Comparison of ENCODE assay signal across 8 cellular contexts in genomic region chr14:102138935-102139247, GRCh38. TPM values are rescaled to one million over a fixed set of nuclear protein-coding genes. Genes with fewer than 3 reads are reported as not detected.
DNase-seq lines count a peak whose midpoint lies in the region; FAIRE-seq and TF ChIP-seq lines count a peak whose summit lies in the region.

No MANE protein-coding gene starts in this region.

- no peaks in the 10 kb centered on the region for H3K9me3 ChIP-seq in OCI-LY7 (ENCODE audit: low read length)
- no peaks in the 10 kb centered on the region for H3K9me3 ChIP-seq in endothelial cell of umbilical vein (replicated peaks; ENCODE audit: control insufficient read depth, insufficient read depth, low read length)
- H3K9me3 ChIP-seq in neural cell (ENCODE audit: low read length), result no peaks in the 10 kb centered on the region

- no peak for TF ChIP-seq CTCF in OCI-LY7 (conservative IDR thresholded peaks at IDR 0.05; ENCODE audit: low read length)
- TF ChIP-seq CTCF in endothelial cell of umbilical vein (IDR thresholded peaks at IDR 0.05; ENCODE audit: extremely low read depth in 1 of 2, insufficient read depth in 1 of 2, low read depth in 1 of 2, low read length in 2 of 2), result no peak
- no peak for TF ChIP-seq CTCF in neural cell (IDR thresholded peaks at IDR 0.05; ENCODE audit: poor library complexity, severe bottlenecking)

- TF ChIP-seq RAD21 in neural cell (conservative IDR thresholded peaks at IDR 0.05), result no peak

- H4K20me1 ChIP-seq in OCI-LY7 (ENCODE audit: insufficient read depth, low read length) (no peaks in the 10 kb centered on the region), endothelial cell of umbilical vein (replicated peaks; ENCODE audit: control insufficient read depth, extremely low read depth, insufficient read depth, low read length) (no peaks in the 10 kb centered on the region), neural cell (ENCODE audit: insufficient read depth) (no peaks in the 10 kb centered on the region)

- no peak for TF ChIP-seq POLR2A in endothelial cell of umbilical vein (IDR thresholded peaks at IDR 0.05; ENCODE audit: low read depth, low read length)

- H3K9me1 ChIP-seq in endothelial cell of umbilical vein (replicated peaks; ENCODE audit: control insufficient read depth, extremely low read depth, insufficient read depth, low read length), result no peaks in the 10 kb centered on the region

- no TSS peak for BruUV-seq in OCI-LY7 (replicated peaks; lab: Mats Ljungman, UMichigan)
- no TSS peak for BruUV-seq in endothelial cell of umbilical vein (replicated peaks; lab: Mats Ljungman, UMichigan)

- CTCF ChIA-PET in OCI-LY7 (lab: Charles Lee; ENCODE audit: unreplicated experiment) (no interaction called here), endothelial cell of umbilical vein (lab: Charles Lee) (interaction anchor here (1.4 kb wide), 1 partner anchor 175 kb away, joined by 6 read pairs; no protein-coding TSS in a partner anchor)

- peaks cover 49% of the 10 kb centered on the region for H3K79me2 ChIP-seq in OCI-LY7 (ENCODE audit: insufficient read depth, low read depth, low read length)
- peaks cover 31% of the 10 kb centered on the region for H3K79me2 ChIP-seq in endothelial cell of umbilical vein (ENCODE audit: control insufficient read depth, insufficient read depth, low read length)
- H3K79me2 ChIP-seq in neural cell (replicated peaks; ENCODE audit: insufficient read depth, low read length), result peaks cover 30% of the 10 kb centered on the region

- H3K36me3 ChIP-seq in OCI-LY7 (ENCODE audit: insufficient read depth, low read length), result peaks cover 12% of the 10 kb centered on the region
- H3K36me3 ChIP-seq in endothelial cell of umbilical vein (ENCODE audit: control insufficient read depth in 2 of 2, extremely low read depth in 1 of 2, insufficient read depth in 2 of 2, low read length in 2 of 2), result no peaks in the 10 kb centered on the region
- no peaks in the 10 kb centered on the region for H3K36me3 ChIP-seq in neural cell (ENCODE audit: insufficient read depth, low read length)

- H3K9ac ChIP-seq in endothelial cell of umbilical vein (replicated peaks; ENCODE audit: extremely low read depth, insufficient read depth, low read length) (peak overlapping the region; percentile 38), neural cell (ENCODE audit: low read length) (peak overlapping the region; percentile 53)

- H3K27me3 ChIP-seq in endothelial cell of umbilical vein (ENCODE audit: control insufficient read depth in 2 of 2, insufficient read depth in 2 of 2, low read length in 2 of 2), result no peaks in the 10 kb centered on the region
- peaks cover 6% of the 10 kb centered on the region for H3K27me3 ChIP-seq in neural cell (ENCODE audit: insufficient read depth, low read depth, low read length)

- H3K27ac ChIP-seq in OCI-LY7 (ENCODE audit: low read depth, low read length, poor library complexity, severe bottlenecking) (peak overlapping the region; percentile 56), endothelial cell of umbilical vein (ENCODE audit: insufficient read depth, low read depth, low read length) (no peak overlapping the region), neural cell (ENCODE audit: low read length) (no peak overlapping the region)

- peak overlapping the region; percentile 93 for H3K4me3 ChIP-seq in OCI-LY7 (ENCODE audit: low read depth, low read length, poor library complexity, severe bottlenecking)
- H3K4me3 ChIP-seq in endothelial cell of umbilical vein (replicated peaks in 1 of 3; ENCODE audit: insufficient read depth in 1 of 3, low read depth in 1 of 3, low read length in 3 of 3), result peak overlapping the region; percentile 40 to 79 (median 72)
- H3K4me3 ChIP-seq in neural cell (ENCODE audit: low read length), result peak overlapping the region; percentile 85

- FAIRE-seq in endothelial cell of umbilical vein (lab: Jason Lieb, UNC), result no peak

- intact Hi-C loops in OCI-LY7 (cut with micrococcal nuclease; ENCODE audit: unreplicated experiment), result loop anchor here (1.0 to 5.0 kb wide), 3 partner anchors 51 to 1488 kb away; partner anchors contain the start of gene KLC1
- intact Hi-C loops in endothelial cell of umbilical vein (cut with micrococcal nuclease), result loop anchor here (1.0 to 2.0 kb wide), 4 partner anchors 52 to 176 kb away; partner anchors contain the start of genes DYNC1H1, HSP90AA1 and MOK

- POLR2A ChIA-PET in OCI-LY7 (lab: Charles Lee) (interaction anchor here (0.8 kb wide), 1 partner anchor 166 kb away, joined by 6 read pairs; no protein-coding TSS in a partner anchor), endothelial cell of umbilical vein (lab: Charles Lee) (interaction anchor here (0.7 kb wide), 1 partner anchor 12 kb away, joined by 5 read pairs; no protein-coding TSS in a partner anchor)

- H2AFZ ChIP-seq in OCI-LY7 (ENCODE audit: low read length) (peak overlapping the region; percentile 96), endothelial cell of umbilical vein (ENCODE audit: low read depth, low read length) (peak overlapping the region; percentile 94), neural cell (ENCODE audit: low read depth, low read length) (peak overlapping the region; percentile 75)

- H3K4me1 ChIP-seq in OCI-LY7 (ENCODE audit: insufficient read depth, low read length, poor library complexity, severe bottlenecking), result peaks cover 19% of the 10 kb centered on the region
- H3K4me1 ChIP-seq in endothelial cell of umbilical vein (ENCODE audit: control insufficient read depth, extremely low read depth, insufficient read depth, low read length), result peaks cover 17% of the 10 kb centered on the region

- peak; percentile 34 for DNase-seq in NCI-H1092 treated with DMSO at 0.1 percent for 48 hours (lab: John Stamatoyannopoulos, UW)
- no peak for DNase-seq in NCI-H1092 (lab: John Stamatoyannopoulos, UW)
- DNase-seq in OCI-LY7 (ENCODE audit: low spot score), result no peak
- no peak for DNase-seq in endothelial cell of umbilical vein (ENCODE audit: low read depth, low spot score)
- DNase-seq in SKM-1 (lab: John Stamatoyannopoulos, UW; ENCODE audit: unreplicated experiment), result no peak
- no peak for DNase-seq in NCI-H1048 (lab: John Stamatoyannopoulos, UW)
- DNase-seq in mesenteric fat pad (ENCODE audit: low spot score), result no peak

- H3K9me2 ChIP-seq in OCI-LY7 (ENCODE audit: insufficient read depth, low read length) (no peaks in the 10 kb centered on the region), neural cell (ENCODE audit: insufficient read depth, low read length) (no peaks in the 10 kb centered on the region)

- H3K4me2 ChIP-seq in OCI-LY7 (ENCODE audit: low read length) (peak overlapping the region; percentile 97), endothelial cell of umbilical vein (ENCODE audit: insufficient read depth, low read length) (peak overlapping the region; percentile 76), neural cell (ENCODE audit: low read length) (peak overlapping the region; percentile 72)

- dilution Hi-C loops in endothelial cell of umbilical vein (cut with MboI; ENCODE audit: extremely low pct_ligation_motif_present, low sequenced_read_pairs), result no loop called here

- no peak for TF ChIP-seq EP300 in neural cell (conservative IDR thresholded peaks at IDR 0.05; ENCODE audit: poor library complexity, severe bottlenecking)

- H3F3A ChIP-seq in neural cell (ENCODE audit: insufficient read depth, low read length, poor library complexity, severe bottlenecking), result no peaks in the 10 kb centered on the region

TF ChIP-seq in endothelial cell of umbilical vein, 7 proteins besides CTCF, POLR2A, EP300 and RAD21 (continues in another document):
- TF ChIP-seq GATA2 (IDR thresholded peaks at IDR 0.05; ENCODE audit: insufficient read depth, insufficient read length, low read depth, low read length), result no peak
- no peak for TF ChIP-seq FOS (IDR thresholded peaks at IDR 0.05; ENCODE audit: borderline replicate concordance, insufficient read depth, low read length)
- no peak for TF ChIP-seq EZH2 (IDR thresholded peaks at IDR 0.05; ENCODE audit: borderline replicate concordance, low read depth, low read length, severe bottlenecking)

RNA-seq across cellular contexts. Expression of gene WDR20, which starts 0.8 kb away (rescaled TPM):
- 13.3 and 18.0 TPM in 2 replicates for total RNA-seq in OCI-LY7 (2014; rRNA removed; shearing (Covaris generic))
- total RNA-seq in OCI-LY7 (2022), result 31.0 and 40.6 TPM in 2 replicates
- total RNA-seq in endothelial cell of umbilical vein, result 22.4 and 23.6 TPM in 2 replicates
- polyA plus RNA-seq in endothelial cell of umbilical vein, result 11.9 and 12.2 TPM in 2 replicates
- 12.3 and 14.5 TPM in 2 replicates for polyA plus RNA-seq in endothelial cell of umbilical vein (2011; cell fraction: cytosol; rRNA removed)
- polyA plus RNA-seq in endothelial cell of umbilical vein (2011; cell fraction: nucleus; rRNA removed), result 24.8 and 25.0 TPM in 2 replicates
- 13.0 and 14.6 TPM in 2 replicates for polyA plus RNA-seq in endothelial cell of umbilical vein (2012)
- 28.9 and 29.8 TPM in 2 replicates for polyA minus RNA-seq in endothelial cell of umbilical vein
- 12.9 TPM for polyA minus RNA-seq in endothelial cell of umbilical vein (2011; cell fraction: cytosol; rRNA and poly(A)+ RNA removed)
- 29.1 TPM in 2 replicates for polyA minus RNA-seq in endothelial cell of umbilical vein (2011; cell fraction: nucleus; rRNA and poly(A)+ RNA removed)
- 26.3 and 28.6 TPM in 2 replicates for polyA plus RNA-seq in neural cell
- 43.8 and 51.5 TPM in 2 replicates for polyA minus RNA-seq in neural cell
- 34.1 TPM for total RNA-seq in mesenteric fat pad

RNA-seq across cellular contexts. Expression of gene HSP90AA1, which starts 52.0 kb away (rescaled TPM):
- total RNA-seq in OCI-LY7 (2014; rRNA removed; shearing (Covaris generic)), result 294 and 344 TPM in 2 replicates
- 610 and 704 TPM in 2 replicates for total RNA-seq in OCI-LY7 (2022)
- 504 and 540 TPM in 2 replicates for total RNA-seq in endothelial cell of umbilical vein
- 140 and 266 TPM in 2 replicates for polyA plus RNA-seq in endothelial cell of umbilical vein
- 338 and 370 TPM in 2 replicates for polyA plus RNA-seq in endothelial cell of umbilical vein (2011; cell fraction: cytosol; rRNA removed)
- polyA plus RNA-seq in endothelial cell of umbilical vein (2011; cell fraction: nucleus; rRNA removed), result 186 and 288 TPM in 2 replicates
- 486 and 1,108 TPM in 2 replicates for polyA plus RNA-seq in endothelial cell of umbilical vein (2012)
- 318 and 373 TPM in 2 replicates for polyA minus RNA-seq in endothelial cell of umbilical vein
- 710 TPM for polyA minus RNA-seq in endothelial cell of umbilical vein (2011; cell fraction: cytosol; rRNA and poly(A)+ RNA removed)
- 107 and 168 TPM in 2 replicates for polyA minus RNA-seq in endothelial cell of umbilical vein (2011; cell fraction: nucleus; rRNA and poly(A)+ RNA removed)
- 206 and 232 TPM in 2 replicates for polyA plus RNA-seq in neural cell
- polyA minus RNA-seq in neural cell, result 396 and 605 TPM in 2 replicates
- total RNA-seq in mesenteric fat pad, result 473 TPM
